ENCODE assay signal across 19 cellular contexts in the genomic region with DNA sequence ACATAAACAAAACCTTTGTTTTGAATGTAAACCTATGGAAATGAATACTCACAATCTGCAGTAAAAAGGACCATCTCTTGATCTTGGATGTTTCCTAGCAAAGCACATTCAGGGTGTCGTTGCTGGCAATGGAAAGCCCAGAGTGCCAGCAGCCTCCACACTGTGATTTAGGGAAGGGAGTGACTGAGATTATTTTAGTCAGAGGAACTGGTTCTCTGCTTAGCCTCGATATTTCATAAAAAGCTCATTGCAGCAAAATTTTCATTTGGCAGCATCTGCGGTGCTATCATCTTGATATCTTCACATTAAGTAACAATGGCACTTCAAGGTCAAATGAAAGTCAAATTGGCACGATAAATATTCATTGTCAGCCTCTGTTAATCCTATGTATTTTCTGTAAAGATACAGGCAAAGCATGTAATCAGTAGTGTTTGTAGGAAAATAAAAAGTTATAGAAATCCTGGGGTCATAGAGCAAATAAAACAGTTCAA.
"Had no signal": no experiment of that assay in that cellular context is flagged by ENCODE, and none has a peak within 500 bp of the region (broad histone marks: within the 10 kb centered on the region; RNA-seq: fewer than 3 reads in every experiment).

No MANE protein-coding gene starts in this region.

- DNase-seq: activated CD4-positive, alpha-beta T cell treated with anti-CD3 and anti-CD28 coated beads, Interleukin-2, amount 10 ng/mL, durations not matched to agents 24 days and 14 days; activated CD4-positive, alpha-beta T cell treated with anti-CD3 and anti-CD28 coated beads, Interleukin-2, amount 50 U/mL, for 4 hours; activated CD8-positive, alpha-beta T cell treated with anti-CD3 and anti-CD28 coated beads for 36 hours; activated gamma-delta T cell treated with Interleukin-2 at 50 U/mL for 16 hours; activated naive CD4-positive, alpha-beta T cell treated with anti-CD3 and anti-CD28 coated beads for 36 hours; activated T-cell treated with anti-CD3 and anti-CD28 coated beads, Interleukin-2, amount 50 U/mL, for 24 hours; central memory CD4-positive, alpha-beta T cell; MM.1S; MV-4-11; NCI-H1092; NCI-H1436 treated with DMSO at 0.1 percent for 48 hours; NCI-H1694 treated with DMSO at 0.1 percent for 48 hours; NCI-H345; NCI-H526; Right ventricle myocardium superior had no signal

- H3K27ac ChIP-seq: adrenal gland, body of pancreas, KMS-11 had no signal

- ATAC-seq: activated CD8-positive, alpha-beta T cell treated with anti-CD3 and anti-CD28 coated beads for 36 hours; activated naive CD4-positive, alpha-beta T cell treated with anti-CD3 and anti-CD28 coated beads, Interleukin-2, amount 50 U/mL, for 72 hours had no signal
